8 cellular contexts compared by ENCODE assay signal in genomic region chr1:156625436-156626078, GRCh38. TPM values are rescaled to one million over a fixed set of nuclear protein-coding genes. Genes with fewer than 3 reads are reported as not detected.
DNase-seq lines count a peak whose midpoint lies in the region; ATAC-seq, FAIRE-seq and TF ChIP-seq lines count a peak whose summit lies in the region.
"Had no signal": no experiment of that assay in that cellular context is flagged by ENCODE, and none has a peak within 500 bp of the region (broad histone marks: within the 10 kb centered on the region; RNA-seq: fewer than 3 reads in every experiment).

No MANE protein-coding gene starts in this region.

- no peak for ATAC-seq in HG03565 (IDR thresholded peaks at IDR 0.05; ENCODE audit: unreplicated experiment)

- no peaks in the 10 kb centered on the region for H3K36me3 Mint-ChIP-seq in activated T-cell treated with anti-CD3 and anti-CD28 coated beads, Interleukin-2, amount 50 U/mL, for 24 hours (ENCODE audit: low read depth)
- peaks cover 3% of the 10 kb centered on the region for H3K36me3 Mint-ChIP-seq in nephron (ENCODE audit: low read depth)

- H3K4me3 ChIP-seq in esophagus muscularis mucosa = peak overlapping the region; percentile 43 to 61 (median 52)
- H3K4me3 ChIP-seq in suprapubic skin = peak overlapping the region; percentile 42

- peaks cover 70% of the 10 kb centered on the region for H3K27me3 Mint-ChIP-seq in activated T-cell treated with anti-CD3 and anti-CD28 coated beads, Interleukin-2, amount 50 U/mL, for 24 hours
- peaks cover 91% of the 10 kb centered on the region for H3K27me3 Mint-ChIP-seq in nephron (ENCODE audit: low read depth)

- FAIRE-seq in GM12891 (lab: Jason Lieb, UNC) = peak; percentile 5

- WGBS in esophagus muscularis mucosa = under 1% methylated on average over 20 of the region's 45 CpGs
- 2% methylated on average over 29 of the region's 45 CpGs for WGBS in suprapubic skin

- intact Hi-C loops in esophagus muscularis mucosa (cut with DNase I) = loop anchor here (1.0 kb wide), 1 partner anchor 32 kb away; no protein-coding TSS in a partner anchor

- DNase-seq in GM12891 (ENCODE audit: insufficient read length, low spot score) (no peak), NCI-H69 (lab: John Stamatoyannopoulos, UW) (peak; percentile 67), esophagus muscularis mucosa (ENCODE audit: extremely low spot score) (no peak), suprapubic skin (ENCODE audit: low spot score in 2 of 2) (no peak)
- DNase-seq in activated T-cell treated with anti-CD3 and anti-CD28 coated beads, Interleukin-2, amount 50 U/mL, for 24 hours = peak; percentile 84

- no peak overlapping the region for H3K27ac Mint-ChIP-seq in activated T-cell treated with anti-CD3 and anti-CD28 coated beads, Interleukin-2, amount 50 U/mL, for 24 hours
- no peak overlapping the region for H3K27ac Mint-ChIP-seq in nephron

- H3K9me3 ChIP-seq in esophagus muscularis mucosa (no peaks in the 10 kb centered on the region), suprapubic skin (no peaks in the 10 kb centered on the region)

- peak overlapping the region in 2 of 4 donors; percentile 60 to 74 for H3K27ac ChIP-seq in esophagus muscularis mucosa (replicated peaks in 1 of 4)
- H3K27ac ChIP-seq in suprapubic skin = no peak overlapping the region

- H3K36me3 ChIP-seq in esophagus muscularis mucosa (no peaks in the 10 kb centered on the region), suprapubic skin (no peaks in the 10 kb centered on the region)

- peaks cover 12% of the 10 kb centered on the region for H3K4me1 Mint-ChIP-seq in activated T-cell treated with anti-CD3 and anti-CD28 coated beads, Interleukin-2, amount 50 U/mL, for 24 hours (ENCODE audit: low read depth)
- H3K4me1 Mint-ChIP-seq in nephron = peaks cover 8% of the 10 kb centered on the region

- TF ChIP-seq EP300 in esophagus muscularis mucosa (IDR thresholded peaks at IDR 0.05) (no peak), suprapubic skin (IDR thresholded peaks at IDR 0.05) (no peak)

- H3K4me1 ChIP-seq in esophagus muscularis mucosa (peaks cover 24 to 28% (median 26%) of the 10 kb centered on the region in 4 donors), suprapubic skin (peaks cover 21% of the 10 kb centered on the region)

- no peak for TF ChIP-seq POLR2A in GM12891 (IDR thresholded peaks at IDR 0.05; ENCODE audit: low read depth, low read length)
- TF ChIP-seq POLR2A in esophagus muscularis mucosa (IDR thresholded peaks at IDR 0.05; ENCODE audit: low read depth) = no peak
- no peak for TF ChIP-seq POLR2A in suprapubic skin (IDR thresholded peaks at IDR 0.05)

- H3K9me3 Mint-ChIP-seq in activated T-cell treated with anti-CD3 and anti-CD28 coated beads, Interleukin-2, amount 50 U/mL, for 24 hours = no peaks in the 10 kb centered on the region
- peaks cover 4% of the 10 kb centered on the region for H3K9me3 Mint-ChIP-seq in nephron

- peak overlapping the region; percentile 71 for H3K4me3 Mint-ChIP-seq in activated T-cell treated with anti-CD3 and anti-CD28 coated beads, Interleukin-2, amount 50 U/mL, for 24 hours
- peak overlapping the region; percentile 64 to 74 (median 73) for H3K4me3 Mint-ChIP-seq in nephron

- TF ChIP-seq CTCF in esophagus muscularis mucosa (IDR thresholded peaks at IDR 0.05) (peak; percentile 72 to 88 (median 76)), nephron (IDR thresholded peaks at IDR 0.05; ENCODE audit: unreplicated experiment in 3 of 3) (peak; percentile 71 to 93 (median 79)), suprapubic skin (IDR thresholded peaks at IDR 0.05) (peak; percentile 65 to 81)

- H3K27me3 ChIP-seq in esophagus muscularis mucosa = peaks cover 10 to 76% (median 36%) of the 10 kb centered on the region in 4 donors
- peaks cover 82% of the 10 kb centered on the region for H3K27me3 ChIP-seq in suprapubic skin

TF ChIP-seq in GM12891, 5 proteins besides CTCF, POLR2A, EP300 and RAD21:
- TF ChIP-seq POU2F2 (IDR thresholded peaks at IDR 0.05; ENCODE audit: low read depth, low read length) (no peak), PAX5 (IDR thresholded peaks at IDR 0.05; ENCODE audit: insufficient read depth, low read length, severe bottlenecking) (no peak), POLR2AphosphoS5 (IDR thresholded peaks at IDR 0.05; ENCODE audit: low read depth, low read length) (no peak), TAF1 (IDR thresholded peaks at IDR 0.05; ENCODE audit: low read depth, low read length) (no peak), SPI1 (IDR thresholded peaks at IDR 0.05; ENCODE audit: low read depth, low read length) (no peak)

RNA-seq across cellular contexts. Expression of gene HAPLN2, which starts 6.3 kb away (rescaled TPM):
- not detected for polyA plus RNA-seq in GM12891 (2012; ENCODE audit: low read depth, missing spikeins)
- 1 to 10 TPM in 3 of 4 donors, under 1 TPM in 1; 0.83 to 5.1 (median 2.2) TPM for total RNA-seq in esophagus muscularis mucosa
- 1 to 10 TPM in 2 of 4 donors, not detected in 2; 1.0 to 2.9 TPM for total RNA-seq in suprapubic skin

RNA-seq across cellular contexts. Expression of gene BCAN, which starts 16.4 kb away (rescaled TPM):
- polyA plus RNA-seq in GM12891 (2012; ENCODE audit: low read depth, missing spikeins) = 0.15 TPM
- total RNA-seq in esophagus muscularis mucosa = 1 to 10 TPM in 1 of 4 donors, under 1 TPM in 2, not detected in 1; 0.45 to 1.0 (median 0.99) TPM
- 10 to 100 TPM; 17.8 to 41.2 (median 29.4) TPM for total RNA-seq in suprapubic skin
- total RNA-seq: mononuclear cell had no signal

RNA-seq across cellular contexts. Expression of gene GPATCH4, which starts 24.3 kb away (rescaled TPM):
- 33.6 TPM for polyA plus RNA-seq in GM12891 (2012; ENCODE audit: low read depth, missing spikeins)
- 10 to 100 TPM; 22.6 to 32.8 (median 26.4) TPM for total RNA-seq in esophagus muscularis mucosa
- 10 to 100 TPM; 15.9 to 25.1 (median 20.5) TPM for total RNA-seq in suprapubic skin

RNA-seq across cellular contexts. Expression of gene NAXE, which starts 34.0 kb away (rescaled TPM):
- 60.1 TPM for polyA plus RNA-seq in GM12891 (2012; ENCODE audit: low read depth, missing spikeins)
- total RNA-seq in esophagus muscularis mucosa (10 to 100 TPM; 73.5 to 98.0 (median 85.2) TPM), suprapubic skin (10 to 100 TPM; 42.7 to 80.8 (median 63.3) TPM)

RNA-seq across cellular contexts. Expression of gene TTC24, which starts 46.0 kb away (rescaled TPM):
- 3.5 TPM for polyA plus RNA-seq in GM12891 (2012; ENCODE audit: low read depth, missing spikeins)
- not detected for total RNA-seq in esophagus muscularis mucosa
- not detected for total RNA-seq in suprapubic skin

Comparison
In these comparisons a context has a peak if more than half of its experiments do, and no peak if none do; other contexts are left out.
1. DNase-seq: peak in NCI-H69 (single experiment) and activated T-cell treated with anti-CD3 and anti-CD28 coated beads, Interleukin-2, amount 50 U/mL, for 24 hours (single experiment); none in GM12891 (single experiment), esophagus muscularis mucosa (single experiment) and suprapubic skin (0 of 2).
2. RNA of gene BCAN, which starts 16.4 kb away (total RNA-seq): 17.8 to 41.2 TPM in suprapubic skin; 0.45 to 1.0 TPM in esophagus muscularis mucosa; every median in the first group is over 4 times any median in the second.
3. Peak in every context shown above with its lines, with median percentiles within 50 percentile points of each other: CTCF ChIP-seq.